Comparison of ENCODE assay signal across 1 cellular context in genomic region chr10:70932415-70933196, GRCh38.
TF ChIP-seq lines count a peak whose summit lies in the region.

No MANE protein-coding gene starts in this region.

TF ChIP-seq in HEK293, 187 proteins besides CTCF, POLR2A, EP300 and RAD21 (continued from another document and continues in another):
- TF ChIP-seq ZNF76 (tag by site-specific recombination; IDR thresholded peaks at IDR 0.05; ENCODE audit: borderline replicate concordance, low read depth): peak; percentile 37; the same call in 1 of the 2 replicates
- no peak for TF ChIP-seq ZNF514 (tag by site-specific recombination; IDR thresholded peaks at IDR 0.05)
- no peak for TF ChIP-seq ZNF621 (tag by site-specific recombination; IDR thresholded peaks at IDR 0.05)
- TF ChIP-seq MYNN (tag by site-specific recombination; IDR thresholded peaks at IDR 0.05; ENCODE audit: borderline replicate concordance): no peak
- no peak for TF ChIP-seq SALL2 (tag by site-specific recombination; IDR thresholded peaks at IDR 0.05; ENCODE audit: borderline replicate concordance)
- no peak for TF ChIP-seq ZNF473 (tag by site-specific recombination; IDR thresholded peaks at IDR 0.05)
- no peak for TF ChIP-seq ZNF658 (tag by site-specific recombination; IDR thresholded peaks at IDR 0.05)
- TF ChIP-seq ZNF121 (tag by site-specific recombination; IDR thresholded peaks at IDR 0.05): no peak
- no peak for TF ChIP-seq TRIM28 (IDR thresholded peaks at IDR 0.05; ENCODE audit: borderline replicate concordance, low read length)
- no peak for TF ChIP-seq ZNF175 (tag by site-specific recombination; IDR thresholded peaks at IDR 0.05)
- TF ChIP-seq ZNF48 (tag by site-specific recombination; IDR thresholded peaks at IDR 0.05): no peak
- TF ChIP-seq ZNF513 (tag by site-specific recombination; IDR thresholded peaks at IDR 0.05): no peak
- no peak; the same call in 1 of the 2 replicates for TF ChIP-seq ZNF398 (tag by site-specific recombination; IDR thresholded peaks at IDR 0.05)
- no peak for TF ChIP-seq ZNF776 (tag by site-specific recombination; IDR thresholded peaks at IDR 0.05; ENCODE audit: borderline replicate concordance)
- no peak for TF ChIP-seq TCF7L2 (IDR thresholded peaks at IDR 0.05; ENCODE audit: borderline replicate concordance, low read depth, low read length)
- TF ChIP-seq ZNF354C (tag by site-specific recombination; IDR thresholded peaks at IDR 0.05; ENCODE audit: borderline replicate concordance, low read depth): no peak
- peak; percentile 64 for TF ChIP-seq PRDM4 (tag by site-specific recombination; IDR thresholded peaks at IDR 0.05)
- TF ChIP-seq ZBTB7A (tag by site-specific recombination; IDR thresholded peaks at IDR 0.05; ENCODE audit: low read depth): no peak
- no peak for TF ChIP-seq ZNF544 (tag by site-specific recombination; IDR thresholded peaks at IDR 0.05)
- TF ChIP-seq MZF1 (tag by site-specific recombination; IDR thresholded peaks at IDR 0.05; ENCODE audit: borderline replicate concordance): peak; percentile 8; the same call in 1 of the 2 replicates
- no peak for TF ChIP-seq BCL6B (tag by site-specific recombination; IDR thresholded peaks at IDR 0.05)
- TF ChIP-seq ZBTB17 (tag by site-specific recombination; IDR thresholded peaks at IDR 0.05): peak; percentile 80
- TF ChIP-seq GLI2 (tag by site-specific recombination; IDR thresholded peaks at IDR 0.05; ENCODE audit: borderline replicate concordance, low read depth): no peak
- peak; percentile 61 for TF ChIP-seq SP7 (tag by site-specific recombination; IDR thresholded peaks at IDR 0.05)
- TF ChIP-seq ZNF626 (tag by site-specific recombination; IDR thresholded peaks at IDR 0.05): no peak
- TF ChIP-seq SP2 (tag by site-specific recombination; IDR thresholded peaks at IDR 0.05): no peak
- TF ChIP-seq OSR2 (tag by site-specific recombination; IDR thresholded peaks at IDR 0.05): peak; percentile 78
- peak; percentile 90 for TF ChIP-seq ZNF843 (tag by site-specific recombination; IDR thresholded peaks at IDR 0.05)
- no peak for TF ChIP-seq ZBTB26 (tag by site-specific recombination; optimal IDR thresholded peaks at IDR 0.05)
- no peak for TF ChIP-seq ZNF449 (tag by site-specific recombination; IDR thresholded peaks at IDR 0.05)
- TF ChIP-seq ZEB2 (tag by site-specific recombination; IDR thresholded peaks at IDR 0.05): no peak; the same call in 1 of the 2 replicates
- no peak for TF ChIP-seq ZBTB6 (tag by site-specific recombination; IDR thresholded peaks at IDR 0.05)
- TF ChIP-seq TSHZ1 (tag by site-specific recombination; IDR thresholded peaks at IDR 0.05; ENCODE audit: borderline replicate concordance): no peak
- no peak for TF ChIP-seq ZNF426 (tag by site-specific recombination; IDR thresholded peaks at IDR 0.05)
- TF ChIP-seq EGR2 (tag by site-specific recombination; IDR thresholded peaks at IDR 0.05; ENCODE audit: low read depth): peak; percentile 66
- no peak for TF ChIP-seq YY2 (tag by site-specific recombination; IDR thresholded peaks at IDR 0.05)
- no peak for TF ChIP-seq ZNF133 (tag by site-specific recombination; IDR thresholded peaks at IDR 0.05)
- TF ChIP-seq GLIS1 (tag by site-specific recombination; IDR thresholded peaks at IDR 0.05): peak; percentile 88
- no peak for TF ChIP-seq ZNF292 (tag by site-specific recombination; IDR thresholded peaks at IDR 0.05; ENCODE audit: borderline replicate concordance, low read depth)
- TF ChIP-seq ZNF214 (tag by site-specific recombination; IDR thresholded peaks at IDR 0.05; ENCODE audit: borderline replicate concordance): no peak
- no peak for TF ChIP-seq HOXC10 (CRISPR knock-in tag; IDR thresholded peaks at IDR 0.05)
- TF ChIP-seq ZBTB20 (tag by site-specific recombination; IDR thresholded peaks at IDR 0.05): peak; percentile 94
- TF ChIP-seq KLF16 (tag by site-specific recombination; IDR thresholded peaks at IDR 0.05): no peak
- no peak for TF ChIP-seq ZNF677 (tag by site-specific recombination; IDR thresholded peaks at IDR 0.05)
- TF ChIP-seq ZFP41 (tag by site-specific recombination; IDR thresholded peaks at IDR 0.05; ENCODE audit: borderline replicate concordance): no peak
- no peak; the same call in 1 of the 2 replicates for TF ChIP-seq ZNF223 (tag by site-specific recombination; IDR thresholded peaks at IDR 0.05)
- TF ChIP-seq ZNF610 (tag by site-specific recombination; IDR thresholded peaks at IDR 0.05; ENCODE audit: borderline replicate concordance): 0 out of 2 replicates have a peak, but pooled peaks have one; percentile 50
- no peak for TF ChIP-seq SCRT2 (tag by site-specific recombination; IDR thresholded peaks at IDR 0.05)
- TF ChIP-seq ZFHX2 (tag by site-specific recombination; conservative IDR thresholded peaks at IDR 0.05): peak; percentile 81
- TF ChIP-seq PATZ1 (tag by site-specific recombination; IDR thresholded peaks at IDR 0.05): peak; percentile 22; the same call in 1 of the 2 replicates
